Comparison of ENCODE assay signal across 1 cellular context in genomic region chr13:94549241-94550029, GRCh38.
A peak's percentile ranks its signal among the peaks of the same experiment; 100 is the strongest.
TF ChIP-seq lines count a peak whose summit lies in the region.

No MANE protein-coding gene starts in this region.

TF ChIP-seq in GM12878, 131 proteins besides CTCF, POLR2A, EP300 and RAD21 (continued from another document and continues in another):
- no peak; the same call in none of the 2 replicates for TF ChIP-seq NKRF (conservative IDR thresholded peaks at IDR 0.05)
- no peak for TF ChIP-seq SP1 (IDR thresholded peaks at IDR 0.05; ENCODE audit: low read depth, low read length)
- no peak for TF ChIP-seq ZNF622 (IDR thresholded peaks at IDR 0.05)
- TF ChIP-seq BRCA1 (IDR thresholded peaks at IDR 0.05; ENCODE audit: low read depth, low read length): no peak
- peak; percentile 73 for TF ChIP-seq YY1 (IDR thresholded peaks at IDR 0.05; ENCODE audit: low read depth, low read length)
- TF ChIP-seq CBX3 (IDR thresholded peaks at IDR 0.05; ENCODE audit: borderline replicate concordance, low read depth): no peak
- TF ChIP-seq MLLT1 (IDR thresholded peaks at IDR 0.05): 0 out of 2 replicates have a peak, but pooled peaks have one; percentile 38
- TF ChIP-seq CHD4 (IDR thresholded peaks at IDR 0.05): no peak
- no peak for TF ChIP-seq WRNIP1 (IDR thresholded peaks at IDR 0.05; ENCODE audit: borderline replicate concordance, low read depth, low read length)
- TF ChIP-seq FOXK2 (IDR thresholded peaks at IDR 0.05): no peak
- peak; percentile 56; the same call in 1 of the 2 replicates for TF ChIP-seq ZNF217 (IDR thresholded peaks at IDR 0.05)
- TF ChIP-seq CEBPB (IDR thresholded peaks at IDR 0.05; ENCODE audit: borderline replicate concordance in 1 of 2, low read depth in 2 of 2, low read length in 2 of 2): no peak
- TF ChIP-seq SMC3 (IDR thresholded peaks at IDR 0.05; ENCODE audit: borderline replicate concordance, low read length): no peak
- TF ChIP-seq BHLHE40 (IDR thresholded peaks at IDR 0.05; ENCODE audit: borderline replicate concordance in 1 of 2, low read depth in 2 of 2, low read length in 1 of 2): peak; percentile 90 to 94
- TF ChIP-seq RUNX3 (IDR thresholded peaks at IDR 0.05; ENCODE audit: low read length): peak; percentile 88
- 0 out of 2 replicates have a peak, but pooled peaks have one; percentile 57 for TF ChIP-seq STAT1 (conservative IDR thresholded peaks at IDR 0.05)
- peak; percentile 71 for TF ChIP-seq POLR2AphosphoS5 (IDR thresholded peaks at IDR 0.05; ENCODE audit: low read length)
- TF ChIP-seq ELK1 (IDR thresholded peaks at IDR 0.05; ENCODE audit: low read depth, low read length): no peak
- TF ChIP-seq PKNOX1 (IDR thresholded peaks at IDR 0.05): 0 out of 2 replicates have a peak, but pooled peaks have one; percentile 16
- 0 out of 2 replicates have a peak, but pooled peaks have one; percentile 33 for TF ChIP-seq MXI1 (IDR thresholded peaks at IDR 0.05; ENCODE audit: low read depth, low read length)
- TF ChIP-seq NBN (IDR thresholded peaks at IDR 0.05): peak; percentile 93
- no peak for TF ChIP-seq PAX5 (IDR thresholded peaks at IDR 0.05; ENCODE audit: borderline replicate concordance, low read depth, low read length)
- TF ChIP-seq KLF5 (IDR thresholded peaks at IDR 0.05; ENCODE audit: partially characterized antibody): no peak
- TF ChIP-seq SMAD5 (IDR thresholded peaks at IDR 0.05; ENCODE audit: low read depth): no peak
- peak; percentile 63; the same call in 1 of the 2 replicates for TF ChIP-seq TCF7 (IDR thresholded peaks at IDR 0.05; ENCODE audit: borderline replicate concordance)
- TF ChIP-seq PRDM15 (CRISPR knock-in tag; IDR thresholded peaks at IDR 0.05): no peak
- 0 out of 2 replicates have a peak, but pooled peaks have one; percentile 33 for TF ChIP-seq ZNF207 (IDR thresholded peaks at IDR 0.05; ENCODE audit: borderline replicate concordance)
- TF ChIP-seq POLR2AphosphoS2 (IDR thresholded peaks at IDR 0.05; ENCODE audit: low read depth, low read length): 0 out of 2 replicates have a peak, but pooled peaks have one; percentile 38
- no peak for TF ChIP-seq FOS (IDR thresholded peaks at IDR 0.05; ENCODE audit: borderline replicate concordance, extremely low read depth, insufficient read length)
- no peak for TF ChIP-seq SIN3A (IDR thresholded peaks at IDR 0.05; ENCODE audit: low read depth, low read length)
- 0 out of 2 replicates have a peak, but pooled peaks have one; percentile 10 for TF ChIP-seq BACH1 (IDR thresholded peaks at IDR 0.05; ENCODE audit: borderline replicate concordance)
- no peak for TF ChIP-seq ZNF384 (IDR thresholded peaks at IDR 0.05; ENCODE audit: borderline replicate concordance, low read depth, low read length)
- peak; percentile 86 for TF ChIP-seq ZBTB40 (IDR thresholded peaks at IDR 0.05; ENCODE audit: borderline replicate concordance)
- TF ChIP-seq ZNF274 (IDR thresholded peaks at IDR 0.05; ENCODE audit: insufficient read depth, insufficient read length): no peak
- TF ChIP-seq ZBTB33 (IDR thresholded peaks at IDR 0.05): no peak
- TF ChIP-seq BCL11A (IDR thresholded peaks at IDR 0.05; ENCODE audit: low read depth, low read length): no peak
- TF ChIP-seq SMARCA5 (IDR thresholded peaks at IDR 0.05): peak; percentile 81
- TF ChIP-seq RELA (IDR thresholded peaks at IDR 0.05; ENCODE audit: borderline replicate concordance, partially characterized antibody): no peak
- no peak for TF ChIP-seq ZBED1 (IDR thresholded peaks at IDR 0.05; ENCODE audit: borderline replicate concordance)
- TF ChIP-seq IKZF1 (conservative IDR thresholded peaks at IDR 0.05): peak; percentile 89
- TF ChIP-seq EZH2 (IDR thresholded peaks at IDR 0.05; ENCODE audit: borderline replicate concordance, control insufficient read depth, low read depth, low read length): no peak
